In the genomic region with DNA sequence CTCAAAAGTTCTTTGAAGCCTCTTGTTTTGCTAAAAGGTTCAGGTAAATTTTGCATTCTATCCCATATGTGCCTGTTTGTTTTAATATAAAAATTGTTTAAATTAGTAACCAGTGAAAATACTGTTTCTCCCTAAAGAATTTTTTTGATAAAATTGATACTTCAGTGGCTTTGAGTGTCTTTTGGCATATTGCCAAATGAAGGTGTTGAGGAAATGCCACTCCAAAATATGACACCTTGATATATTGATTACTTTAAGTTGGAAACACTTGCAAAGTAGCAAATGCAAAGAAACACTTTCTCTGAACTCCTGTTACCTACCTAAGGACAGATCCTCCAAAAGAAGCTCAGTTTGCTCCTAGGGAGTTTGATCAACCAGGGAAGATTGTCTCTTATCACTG, we compare ENCODE assay signal across 15 cellular contexts. TPM values are rescaled to one million over a fixed set of nuclear protein-coding genes. Genes with fewer than 3 reads are reported as not detected.
A peak's percentile ranks its signal among the peaks of the same experiment; 100 is the strongest.
DNase-seq lines count a peak whose midpoint lies in the region; ATAC-seq lines count a peak whose summit lies in the region.
"Had no signal": no experiment of that assay in that cellular context is flagged by ENCODE, and none has a peak within 500 bp of the region (broad histone marks: within the 10 kb centered on the region; RNA-seq: fewer than 3 reads in every experiment).

No MANE protein-coding gene starts in this region.

- no peak overlapping the region for H3K4me3 Mint-ChIP-seq in activated naive CD4-positive, alpha-beta T cell treated with anti-CD3 and anti-CD28 coated beads for 36 hours
- H3K4me3 Mint-ChIP-seq in CD8-positive, alpha-beta memory T cell, result peak overlapping the region in 3 of 7 donors; percentile 17 to 42 (median 22)
- peak overlapping the region; percentile 36 for H3K4me3 Mint-ChIP-seq in T-helper 17 cell
- H3K4me3 Mint-ChIP-seq in naive thymus-derived CD4-positive, alpha-beta T cell, result peak overlapping the region in 8 of 10 donors; percentile 5 to 65 (median 44)

- H2AFZ ChIP-seq in mesenchymal stem cell (ENCODE audit: low read depth, low read length), result no peak overlapping the region

- DNase-seq in activated naive CD4-positive, alpha-beta T cell treated with anti-CD3 and anti-CD28 coated beads for 36 hours, result no peak
- no peak for DNase-seq in activated naive CD4-positive, alpha-beta T cell treated with anti-CD3 and anti-CD28 coated beads, Interleukin-2, amount 50 U/mL, for 72 hours (ENCODE audit: low spot score in 2 of 2)
- DNase-seq in CD8-positive, alpha-beta memory T cell, result no peak
- DNase-seq in T-helper 17 cell (no peak), MG63 (no peak), mesenchymal stem cell (no peak)
- DNase-seq in naive thymus-derived CD4-positive, alpha-beta T cell, result peak in 2 of 9 donors; percentile 20 to 25
- DNase-seq: DMS153, Karpas-422, MM.1S, NCI-H1092 treated with DMSO at 0.1 percent for 48 hours, NCI-H1694, NCI-H69, PC-3 had no signal

- no peak overlapping the region for H2BK12ac ChIP-seq in mesenchymal stem cell (ENCODE audit: low read length in 2 of 2)

- H3K4me1 Mint-ChIP-seq in activated naive CD4-positive, alpha-beta T cell treated with anti-CD3 and anti-CD28 coated beads for 36 hours (ENCODE audit: low read depth), result peaks cover 73% of the 10 kb centered on the region
- peaks cover 74 to 91% (median 90%) of the 10 kb centered on the region in 3 donors for H3K4me1 Mint-ChIP-seq in CD8-positive, alpha-beta memory T cell
- H3K4me1 Mint-ChIP-seq in T-helper 17 cell, result peaks cover 41% of the 10 kb centered on the region
- H3K4me1 Mint-ChIP-seq in naive thymus-derived CD4-positive, alpha-beta T cell, result peaks cover 48 to 96% (median 81%) of the 10 kb centered on the region in 7 donors

- H2BK15ac ChIP-seq in mesenchymal stem cell (ENCODE audit: low read depth, poor library complexity, severe bottlenecking), result no peak overlapping the region

- no peak overlapping the region for H3K23ac ChIP-seq in mesenchymal stem cell (ENCODE audit: low read length in 2 of 2)

- no peak overlapping the region for H3K18ac ChIP-seq in mesenchymal stem cell (ENCODE audit: low read depth in 1 of 2, low read length in 2 of 2)

- peaks cover 23% of the 10 kb centered on the region for H3K36me3 Mint-ChIP-seq in activated naive CD4-positive, alpha-beta T cell treated with anti-CD3 and anti-CD28 coated beads for 36 hours (ENCODE audit: low read depth)
- peaks cover 16 to 24% of the 10 kb centered on the region in 2 donors for H3K36me3 Mint-ChIP-seq in activated naive CD4-positive, alpha-beta T cell treated with anti-CD3 and anti-CD28 coated beads, Interleukin-2, amount 50 U/mL, for 72 hours
- peaks cover 10 to 43% (median 15%) of the 10 kb centered on the region in 3 donors for H3K36me3 Mint-ChIP-seq in CD8-positive, alpha-beta memory T cell
- H3K36me3 Mint-ChIP-seq in T-helper 17 cell (ENCODE audit: low read depth), result peaks cover 5% of the 10 kb centered on the region
- H3K36me3 Mint-ChIP-seq in naive thymus-derived CD4-positive, alpha-beta T cell, result peaks cover 2 to 36% (median 36%) of the 10 kb centered on the region in 5 donors

- POLR2A ChIA-PET in CD8-positive, alpha-beta memory T cell (lab: Charles Lee), result interaction anchor here (1.5 kb wide), 1 partner anchor 10 kb away, joined by 3 read pairs; no protein-coding TSS in a partner anchor
- POLR2A ChIA-PET in naive thymus-derived CD4-positive, alpha-beta T cell (lab: Charles Lee), result interaction anchor here (1.0 to 7.2 kb wide), 2 partner anchors 11 to 43 kb away, joined by 3 to 119 read pairs; a partner anchor contains a TSS

- no peak overlapping the region for H3K27ac ChIP-seq in CD8-positive, alpha-beta memory T cell (ENCODE audit: low read depth, low read length)
- peak overlapping the region; percentile 11 for H3K27ac ChIP-seq in naive thymus-derived CD4-positive, alpha-beta T cell (ENCODE audit: low read depth, low read length)
- H3K27ac ChIP-seq in mesenchymal stem cell (ENCODE audit: low read length, poor library complexity, severe bottlenecking), result no peak overlapping the region
- H3K27ac ChIP-seq: RWPE1 had no signal

- H4K8ac ChIP-seq in mesenchymal stem cell (ENCODE audit: low read length), result no peak overlapping the region

- no peak for ATAC-seq in activated naive CD4-positive, alpha-beta T cell treated with anti-CD3 and anti-CD28 coated beads, Interleukin-2, amount 50 U/mL, for 72 hours
- no peak for ATAC-seq in T-helper 17 cell
- ATAC-seq in naive thymus-derived CD4-positive, alpha-beta T cell, result no peak
- ATAC-seq: PC-3 had no signal

- intact Hi-C loops in activated naive CD4-positive, alpha-beta T cell treated with anti-CD3 and anti-CD28 coated beads for 36 hours (cut with micrococcal nuclease), result no loop called here
- intact Hi-C loops in naive thymus-derived CD4-positive, alpha-beta T cell (cut with micrococcal nuclease), result no loop called here

- no peak overlapping the region for H2BK120ac ChIP-seq in mesenchymal stem cell (ENCODE audit: low read depth, low read length)

- H2BK5ac ChIP-seq in mesenchymal stem cell (ENCODE audit: low read depth, low read length, poor library complexity, severe bottlenecking), result no peak overlapping the region

- no peaks in the 10 kb centered on the region for H3K27me3 ChIP-seq in CD8-positive, alpha-beta memory T cell (ENCODE audit: insufficient read depth, low read length, poor library complexity, severe bottlenecking)
- H3K27me3 ChIP-seq in naive thymus-derived CD4-positive, alpha-beta T cell (ENCODE audit: control insufficient read depth in 2 of 2, insufficient read depth in 2 of 2, low read length in 2 of 2), result no peaks in the 10 kb centered on the region
- H3K27me3 ChIP-seq in MG63, result no peaks in the 10 kb centered on the region
- no peaks in the 10 kb centered on the region for H3K27me3 ChIP-seq in mesenchymal stem cell (ENCODE audit: control insufficient read depth in 1 of 2, insufficient read depth in 1 of 2, low read length in 2 of 2)

- H3K36me3 ChIP-seq in CD8-positive, alpha-beta memory T cell (ENCODE audit: insufficient read depth, low read length), result peaks cover 8% of the 10 kb centered on the region
- peaks cover 0 to 11% (median 0%) of the 10 kb centered on the region in 3 experiments for H3K36me3 ChIP-seq in naive thymus-derived CD4-positive, alpha-beta T cell (ENCODE audit: control insufficient read depth in 2 of 3, insufficient read depth in 3 of 3, low read length in 3 of 3)
- H3K36me3 ChIP-seq in MG63 (no peaks in the 10 kb centered on the region; the same call in 1 of the 2 replicates), mesenchymal stem cell (ENCODE audit: control insufficient read depth in 1 of 2, insufficient read depth in 2 of 2, low read depth in 1 of 2, low read length in 2 of 2) (peaks cover 7 to 25% of the 10 kb centered on the region in 2 experiments)

- H3K27me3 Mint-ChIP-seq in activated naive CD4-positive, alpha-beta T cell treated with anti-CD3 and anti-CD28 coated beads for 36 hours (ENCODE audit: low read depth), result no peaks in the 10 kb centered on the region
- H3K27me3 Mint-ChIP-seq in CD8-positive, alpha-beta memory T cell, result no peaks in the 10 kb centered on the region
- H3K27me3 Mint-ChIP-seq in T-helper 17 cell, result no peaks in the 10 kb centered on the region
- H3K27me3 Mint-ChIP-seq in naive thymus-derived CD4-positive, alpha-beta T cell, result no peaks in the 10 kb centered on the region

- H3K27ac Mint-ChIP-seq in activated naive CD4-positive, alpha-beta T cell treated with anti-CD3 and anti-CD28 coated beads for 36 hours, result peak overlapping the region; percentile 50
- H3K27ac Mint-ChIP-seq in activated naive CD4-positive, alpha-beta T cell treated with anti-CD3 and anti-CD28 coated beads, Interleukin-2, amount 50 U/mL, for 72 hours, result no peak overlapping the region
- H3K27ac Mint-ChIP-seq in CD8-positive, alpha-beta memory T cell, result peak overlapping the region in 7 of 8 donors; percentile 6 to 77 (median 42)
- peak overlapping the region; percentile 86 for H3K27ac Mint-ChIP-seq in T-helper 17 cell
- H3K27ac Mint-ChIP-seq in naive thymus-derived CD4-positive, alpha-beta T cell, result peak overlapping the region in 8 of 9 donors; percentile 53 to 100 (median 84)

- H2AK5ac ChIP-seq in mesenchymal stem cell (ENCODE audit: low read length, severe bottlenecking), result no peak overlapping the region

- no peaks in the 10 kb centered on the region for H3K9me3 ChIP-seq in CD8-positive, alpha-beta memory T cell (ENCODE audit: low read length)
- H3K9me3 ChIP-seq in T-helper 17 cell (ENCODE audit: control insufficient read depth, low read length, poor library complexity, severe bottlenecking), result no peaks in the 10 kb centered on the region
- no peaks in the 10 kb centered on the region for H3K9me3 ChIP-seq in naive thymus-derived CD4-positive, alpha-beta T cell (ENCODE audit: control insufficient read depth in 2 of 3, low read length in 3 of 3)
- H3K9me3 ChIP-seq in MG63, result no peaks in the 10 kb centered on the region
- no peaks in the 10 kb centered on the region for H3K9me3 ChIP-seq in mesenchymal stem cell (ENCODE audit: control insufficient read depth, low read length)

- H3K79me1 ChIP-seq in mesenchymal stem cell (replicated peaks; ENCODE audit: low read length, poor library complexity, severe bottlenecking), result peaks cover 18% of the 10 kb centered on the region

- CTCF ChIA-PET in activated naive CD4-positive, alpha-beta T cell treated with anti-CD3 and anti-CD28 coated beads for 36 hours (lab: Charles Lee), result no interaction called here
- CTCF ChIA-PET in CD8-positive, alpha-beta memory T cell (lab: Charles Lee), result no interaction called here
- CTCF ChIA-PET in naive thymus-derived CD4-positive, alpha-beta T cell (lab: Charles Lee), result interaction anchor here (0.7 kb wide), 1 partner anchor 846 kb away, joined by 3 read pairs; no protein-coding TSS in a partner anchor

- H3K14ac ChIP-seq in mesenchymal stem cell (ENCODE audit: low read length in 2 of 2), result no peak overlapping the region

- peaks cover 86% of the 10 kb centered on the region for H3K4me1 ChIP-seq in CD8-positive, alpha-beta memory T cell (ENCODE audit: insufficient read depth, low read length)
- peaks cover 50 to 54% of the 10 kb centered on the region in 2 donors for H3K4me1 ChIP-seq in naive thymus-derived CD4-positive, alpha-beta T cell (ENCODE audit: control insufficient read depth in 2 of 2, insufficient read depth in 2 of 2, low read length in 2 of 2)
- no peaks in the 10 kb centered on the region for H3K4me1 ChIP-seq in mesenchymal stem cell (ENCODE audit: control insufficient read depth, insufficient read depth, low read depth, low read length)

- H4K91ac ChIP-seq in mesenchymal stem cell (ENCODE audit: low read length), result no peak overlapping the region

- H3K4me2 ChIP-seq in mesenchymal stem cell (ENCODE audit: low read length, poor library complexity, severe bottlenecking), result no peak overlapping the region

- H3K9me3 Mint-ChIP-seq in activated naive CD4-positive, alpha-beta T cell treated with anti-CD3 and anti-CD28 coated beads for 36 hours, result no peaks in the 10 kb centered on the region
- H3K9me3 Mint-ChIP-seq in activated naive CD4-positive, alpha-beta T cell treated with anti-CD3 and anti-CD28 coated beads, Interleukin-2, amount 50 U/mL, for 72 hours, result no peaks in the 10 kb centered on the region
- H3K9me3 Mint-ChIP-seq in CD8-positive, alpha-beta memory T cell, result no peaks in the 10 kb centered on the region
- peaks cover 0 to 8% (median 0%) of the 10 kb centered on the region in 11 donors for H3K9me3 Mint-ChIP-seq in naive thymus-derived CD4-positive, alpha-beta T cell

- no peak overlapping the region for H3K9ac ChIP-seq in mesenchymal stem cell (ENCODE audit: low read length)

- H3K4me3 ChIP-seq in CD8-positive, alpha-beta memory T cell (ENCODE audit: low read length), result no peak overlapping the region
- H3K4me3 ChIP-seq in naive thymus-derived CD4-positive, alpha-beta T cell (ENCODE audit: low read length), result no peak overlapping the region
- no peak overlapping the region for H3K4me3 ChIP-seq in MG63
- H3K4me3 ChIP-seq in mesenchymal stem cell (ENCODE audit: insufficient read depth in 1 of 2, low read depth in 1 of 2, low read length in 2 of 2), result no peak overlapping the region

- no peak overlapping the region for H3K4ac ChIP-seq in mesenchymal stem cell (ENCODE audit: low read depth in 1 of 2, low read length in 2 of 2)

RNA-seq across cellular contexts. Expression of a gene that starts 8.4 kb away (rescaled TPM):
- 10 to 100 TPM; 13.3 to 14.1 TPM for total RNA-seq in activated naive CD4-positive, alpha-beta T cell treated with anti-CD3 and anti-CD28 coated beads for 36 hours
- total RNA-seq in activated naive CD4-positive, alpha-beta T cell treated with anti-CD3 and anti-CD28 coated beads, Interleukin-2, amount 50 U/mL, for 72 hours, result 10 to 100 TPM; 12.8 to 20.9 TPM
- total RNA-seq in CD8-positive, alpha-beta memory T cell, result 10 to 100 TPM; 20.9 to 21.2 TPM
- 25.4 TPM for polyA plus RNA-seq in CD8-positive, alpha-beta memory T cell
- 10 to 100 TPM; 27.8 to 30.7 TPM for total RNA-seq in T-helper 17 cell
- total RNA-seq in naive thymus-derived CD4-positive, alpha-beta T cell, result 10 to 100 TPM; 23.9 to 45.3 (median 29.2) TPM
- polyA plus RNA-seq in naive thymus-derived CD4-positive, alpha-beta T cell, result 10 to 100 TPM; 17.2 to 42.8 TPM
- total RNA-seq in MG63 (2014; rRNA removed; shearing (Covaris generic); ENCODE audit: low replicate concordance), result 12.1 and 23.7 TPM in 2 replicates
- 16.8 TPM for polyA plus RNA-seq in mesenchymal stem cell (2013, experiment 1 of 2)
- polyA plus RNA-seq in mesenchymal stem cell (2013, experiment 2 of 2), result 17.3 TPM

RNA-seq across cellular contexts. Expression of a gene that starts 31.4 kb away (rescaled TPM):
- total RNA-seq in activated naive CD4-positive, alpha-beta T cell treated with anti-CD3 and anti-CD28 coated beads for 36 hours, result 100 to 1,000 TPM; 103 to 114 TPM
- total RNA-seq in activated naive CD4-positive, alpha-beta T cell treated with anti-CD3 and anti-CD28 coated beads, Interleukin-2, amount 50 U/mL, for 72 hours, result 100 to 1,000 TPM; 115 to 156 TPM
- 100 to 1,000 TPM; 113 to 123 TPM for total RNA-seq in CD8-positive, alpha-beta memory T cell
- polyA plus RNA-seq in CD8-positive, alpha-beta memory T cell, result 54.3 TPM
- 100 to 1,000 TPM; 110 to 117 TPM for total RNA-seq in T-helper 17 cell
- total RNA-seq in naive thymus-derived CD4-positive, alpha-beta T cell, result 100 to 1,000 TPM in 1 of 5 experiments, 10 to 100 TPM in 4; 84.8 to 131 (median 95.9) TPM
- 10 to 100 TPM; 63.8 to 64.4 TPM for polyA plus RNA-seq in naive thymus-derived CD4-positive, alpha-beta T cell
- total RNA-seq in MG63 (2014; rRNA removed; shearing (Covaris generic); ENCODE audit: low replicate concordance), result 116 and 135 TPM in 2 replicates
- 62.7 TPM for polyA plus RNA-seq in mesenchymal stem cell (2013, experiment 1 of 2)
- polyA plus RNA-seq in mesenchymal stem cell (2013, experiment 2 of 2), result 66.8 TPM

RNA-seq across cellular contexts. Expression of a gene that starts 43.1 kb away (rescaled TPM):
- 10 to 100 TPM; 87.4 to 90.4 TPM for total RNA-seq in activated naive CD4-positive, alpha-beta T cell treated with anti-CD3 and anti-CD28 coated beads for 36 hours
- 100 to 1,000 TPM in 1 of 2 donors, 10 to 100 TPM in 1; 95.7 to 205 TPM for total RNA-seq in activated naive CD4-positive, alpha-beta T cell treated with anti-CD3 and anti-CD28 coated beads, Interleukin-2, amount 50 U/mL, for 72 hours
- total RNA-seq in CD8-positive, alpha-beta memory T cell, result 10 to 100 TPM; 87.6 to 96.6 TPM
- polyA plus RNA-seq in CD8-positive, alpha-beta memory T cell, result 47.0 TPM
- total RNA-seq in T-helper 17 cell, result 10 to 100 TPM; 90.6 to 92.6 TPM
- total RNA-seq in naive thymus-derived CD4-positive, alpha-beta T cell, result 100 to 1,000 TPM in 1 of 5 experiments, 10 to 100 TPM in 4; 65.3 to 201 (median 68.7) TPM
- 10 to 100 TPM; 32.1 to 33.8 TPM for polyA plus RNA-seq in naive thymus-derived CD4-positive, alpha-beta T cell
- 42.8 and 43.4 TPM in 2 replicates for total RNA-seq in MG63 (2014; rRNA removed; shearing (Covaris generic); ENCODE audit: low replicate concordance)
- 86.7 TPM for polyA plus RNA-seq in mesenchymal stem cell (2013, experiment 1 of 2)
- polyA plus RNA-seq in mesenchymal stem cell (2013, experiment 2 of 2), result 88.2 TPM

RNA-seq across cellular contexts. Expression of a gene that starts 53.0 kb away (rescaled TPM):
- total RNA-seq in activated naive CD4-positive, alpha-beta T cell treated with anti-CD3 and anti-CD28 coated beads for 36 hours, result 10 to 100 TPM; 26.1 to 26.9 TPM
- 10 to 100 TPM; 20.9 to 26.3 TPM for total RNA-seq in activated naive CD4-positive, alpha-beta T cell treated with anti-CD3 and anti-CD28 coated beads, Interleukin-2, amount 50 U/mL, for 72 hours
- 10 to 100 TPM; 35.0 to 36.0 TPM for total RNA-seq in CD8-positive, alpha-beta memory T cell
- polyA plus RNA-seq in CD8-positive, alpha-beta memory T cell, result 11.2 TPM
- total RNA-seq in T-helper 17 cell, result 1 to 10 TPM; 7.0 to 7.8 TPM
- 10 to 100 TPM in 1 of 5 experiments, 1 to 10 TPM in 4; 4.6 to 14.7 (median 8.5) TPM for total RNA-seq in naive thymus-derived CD4-positive, alpha-beta T cell
- 10 to 100 TPM; 10.3 to 17.2 TPM for polyA plus RNA-seq in naive thymus-derived CD4-positive, alpha-beta T cell
- total RNA-seq in MG63 (2014; rRNA removed; shearing (Covaris generic); ENCODE audit: low replicate concordance), result 37.6 and 84.2 TPM in 2 replicates
- polyA plus RNA-seq in mesenchymal stem cell (2013, experiment 1 of 2), result 24.7 TPM
- polyA plus RNA-seq in mesenchymal stem cell (2013, experiment 2 of 2), result 30.8 TPM

Comparison
In these comparisons a context has a peak if more than half of its experiments do, and no peak if none do; other contexts are left out.
1. H3K27ac Mint-ChIP-seq: peak in activated naive CD4-positive, alpha-beta T cell treated with anti-CD3 and anti-CD28 coated beads for 36 hours (single experiment), CD8-positive, alpha-beta memory T cell (7 of 8), T-helper 17 cell (single experiment) and naive thymus-derived CD4-positive, alpha-beta T cell (8 of 9); none in activated naive CD4-positive, alpha-beta T cell treated with anti-CD3 and anti-CD28 coated beads, Interleukin-2, amount 50 U/mL, for 72 hours (0 of 2).